Comparison of ENCODE assay signal across 20 cellular contexts in the genomic region with DNA sequence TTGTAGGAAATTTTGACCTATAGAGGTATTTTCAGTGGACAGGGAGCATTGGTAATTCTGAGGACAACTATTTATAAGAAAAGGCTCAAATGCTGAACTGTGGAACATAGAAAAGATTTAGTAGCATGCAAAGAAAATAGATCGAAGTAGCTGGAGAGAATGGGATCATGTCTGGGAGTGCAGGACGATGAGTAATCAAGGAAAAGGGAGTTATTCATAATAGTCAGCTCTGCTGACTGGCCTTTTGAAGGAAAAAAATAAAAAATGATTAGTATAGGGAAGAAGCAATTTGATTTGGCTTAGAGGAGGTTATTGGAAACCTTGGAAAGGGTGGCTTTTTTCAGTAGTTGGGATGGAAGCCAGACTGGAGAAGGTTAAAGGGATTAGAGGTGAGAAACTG. TPM values are rescaled to one million over a fixed set of nuclear protein-coding genes. Genes with fewer than 3 reads are reported as not detected.
DNase-seq lines count a peak whose midpoint lies in the region; ATAC-seq and TF ChIP-seq lines count a peak whose summit lies in the region.
"Had no signal": no experiment of that assay in that cellular context is flagged by ENCODE, and none has a peak within 500 bp of the region (broad histone marks: within the 10 kb centered on the region; RNA-seq: fewer than 3 reads in every experiment).

No MANE protein-coding gene starts in this region.

- no peak overlapping the region for H3K4me3 ChIP-seq in choroid plexus epithelial cell (ENCODE audit: low read depth, low read length)
- H3K4me3 ChIP-seq: heart left ventricle, SJCRH30, upper lobe of left lung had no signal

- DNase-seq in AG08395 (ENCODE audit: low spot score) (peak; percentile 47), HS-5 (ENCODE audit: low read depth) (peak; percentile 8), choroid plexus epithelial cell (ENCODE audit: low read depth) (peak; percentile 4), omental fat pad (ENCODE audit: low spot score) (no peak), NCI-H2081 (lab: John Stamatoyannopoulos, UW) (no peak), SKM-1 treated with dmso at 0.1 percent for 144 hours (lab: John Stamatoyannopoulos, UW; ENCODE audit: unreplicated experiment) (no peak), SK-N-DZ (ENCODE audit: low spot score) (no peak), NCI-H69 (lab: John Stamatoyannopoulos, UW) (no peak)
- DNase-seq: activated CD4-positive, alpha-beta T cell treated with anti-CD3 and anti-CD28 coated beads for 1 hour; activated gamma-delta T cell; cortex of kidney; heart left ventricle; IMR-90; NCI-H1930; NCI-H526; SJCRH30; stimulated activated naive CD4-positive, alpha-beta T cell treated with Interleukin-2 at 50 U/mL for 16 hours; T-helper 9 cell; upper lobe of left lung had no signal

- no peak for TF ChIP-seq CTCF in choroid plexus epithelial cell (conservative IDR thresholded peaks at IDR 0.05; ENCODE audit: low read depth, low read length)
- no peak for TF ChIP-seq CTCF in omental fat pad (IDR thresholded peaks at IDR 0.05)

- peak; percentile 79 for ATAC-seq in omental fat pad (ENCODE audit: low FRiP score)
- ATAC-seq: heart left ventricle; natural killer cell treated with Interleukin-12 subunit alpha and Interleukin-12 subunit beta and Interleukin-15 and Interleukin-18, amount 100 ng/mL, for 72 hours had no signal

RNA-seq across cellular contexts. Expression of gene ANK2, which starts 22.9 kb away (rescaled TPM):
- total RNA-seq in omental fat pad, result 100 to 1,000 TPM in 1 of 4 donors, 10 to 100 TPM in 3; 51.4 to 200 (median 84.9) TPM
- polyA plus RNA-seq in SK-N-DZ (2014; cell fraction: cytosol; rRNA removed), result 21.1 and 22.5 TPM in 2 replicates
- 23.0 and 31.6 TPM in 2 replicates for polyA plus RNA-seq in SK-N-DZ (2014; cell fraction: nucleus; rRNA removed)

Comparison
In these comparisons a context has a peak if more than half of its experiments do, and no peak if none do; other contexts are left out.
1. DNase-seq: peak in AG08395 (single experiment), HS-5 (single experiment) and choroid plexus epithelial cell (single experiment); none in omental fat pad (single experiment), NCI-H2081 (0 of 2), SKM-1 treated with dmso at 0.1 percent for 144 hours (single experiment), SK-N-DZ (single experiment) and NCI-H69 (single experiment).